1 cellular context compared by ENCODE assay signal in genomic region chr17:56583772-56584171, GRCh38.
TF ChIP-seq lines count a peak whose summit lies in the region.

No MANE protein-coding gene starts in this region.

TF ChIP-seq in GM23338, 12 proteins besides CTCF, POLR2A, EP300 and RAD21 (continued from another document):
- TF ChIP-seq ETS1 (IDR thresholded peaks at IDR 0.05), result no peak
- TF ChIP-seq ZNF462 (CRISPR knock-in tag; IDR thresholded peaks at IDR 0.05), result no peak
- TF ChIP-seq EZH2 (IDR thresholded peaks at IDR 0.05; ENCODE audit: low read depth, unreplicated experiment), result no peak
- no peak for TF ChIP-seq POLR2AphosphoS5 (IDR thresholded peaks at IDR 0.05; ENCODE audit: low read depth)
- no peak for TF ChIP-seq ZNF331 (CRISPR knock-in tag; IDR thresholded peaks at IDR 0.05; ENCODE audit: low read depth)
- no peak for TF ChIP-seq CREB1 (CRISPR knock-in tag; IDR thresholded peaks at IDR 0.05; ENCODE audit: low read depth)
- no peak for TF ChIP-seq ZNF114 (CRISPR knock-in tag; IDR thresholded peaks at IDR 0.05)
TF ChIP-seq in GM23338: peak in this region for 0.
